In the genomic region with DNA sequence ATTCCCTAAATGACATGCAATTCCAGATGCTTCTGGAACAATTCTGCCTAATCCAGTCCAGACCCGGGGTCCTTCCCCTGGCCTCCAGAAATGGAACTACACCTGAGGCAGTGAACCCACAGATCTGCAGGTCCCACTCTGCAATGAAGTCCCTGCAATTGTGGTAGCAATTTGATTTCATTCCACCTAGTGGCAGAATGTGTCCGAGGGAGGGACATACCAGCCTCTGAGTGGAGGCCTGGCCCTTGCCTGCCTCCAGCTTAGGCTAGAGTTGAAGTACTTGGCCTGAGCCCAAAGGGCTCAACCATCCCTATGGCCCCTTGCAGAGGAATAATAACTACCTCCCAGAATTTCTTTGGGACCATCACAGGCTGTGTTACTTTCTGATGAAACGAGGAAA, we compare ENCODE assay signal across 1 cellular context.
TF ChIP-seq lines count a peak whose summit lies in the region.

No MANE protein-coding gene starts in this region.

TF ChIP-seq in GM23338, 12 proteins besides CTCF, POLR2A, EP300 and RAD21 (continued from another document):
- TF ChIP-seq REST (IDR thresholded peaks at IDR 0.05; ENCODE audit: unreplicated experiment) (no peak), ETS1 (IDR thresholded peaks at IDR 0.05) (no peak), JUNB (IDR thresholded peaks at IDR 0.05; ENCODE audit: unreplicated experiment) (no peak)
